Comparison of ENCODE assay signal across 14 cellular contexts in genomic region chr3:72127843-72128242, GRCh38.
DNase-seq lines count a peak whose midpoint lies in the region; ATAC-seq and TF ChIP-seq lines count a peak whose summit lies in the region.
"Had no signal": no experiment of that assay in that cellular context is flagged by ENCODE, and none has a peak within 500 bp of the region (broad histone marks: within the 10 kb centered on the region; RNA-seq: fewer than 3 reads in every experiment).

No MANE protein-coding gene starts in this region.

- H3K4me1 Mint-ChIP-seq in CD14-positive monocyte (peaks cover 32% of the 10 kb centered on the region), Calu3 (ENCODE audit: low read depth, unreplicated experiment) (peaks cover 13% of the 10 kb centered on the region)
- peaks cover 4% of the 10 kb centered on the region for H3K4me1 Mint-ChIP-seq in activated T-cell treated with anti-CD3 and anti-CD28 coated beads, Interleukin-2, amount 50 U/mL, for 24 hours (ENCODE audit: low read depth)
- H3K4me1 Mint-ChIP-seq: natural killer cell had no signal

- H3K4me3 ChIP-seq in fibroblast of the aortic adventitia (ENCODE audit: low read depth, low read length), result no peak overlapping the region
- H3K4me3 ChIP-seq in heart left ventricle, result no peak overlapping the region
- H3K4me3 ChIP-seq: BLaER1, esophagus squamous epithelium, Peyer's patch had no signal

- H3K4me3 Mint-ChIP-seq in CD14-positive monocyte (peak overlapping the region in 1 of 2 donors; percentile 51), Calu3 (ENCODE audit: low read depth, unreplicated experiment) (no peak overlapping the region)
- H3K4me3 Mint-ChIP-seq in activated T-cell treated with anti-CD3 and anti-CD28 coated beads, Interleukin-2, amount 50 U/mL, for 24 hours, result no peak overlapping the region
- H3K4me3 Mint-ChIP-seq: natural killer cell, type B pancreatic cell had no signal

- H3K27ac ChIP-seq in heart left ventricle, result peak overlapping the region in 1 of 12 donors; percentile 29
- H3K27ac ChIP-seq: BLaER1, esophagus squamous epithelium, Peyer's patch had no signal

- no peaks in the 10 kb centered on the region for H3K36me3 Mint-ChIP-seq in CD14-positive monocyte
- H3K36me3 Mint-ChIP-seq in activated T-cell treated with anti-CD3 and anti-CD28 coated beads, Interleukin-2, amount 50 U/mL, for 24 hours (ENCODE audit: low read depth), result no peaks in the 10 kb centered on the region
- H3K36me3 Mint-ChIP-seq in Calu3 (ENCODE audit: insufficient read depth, unreplicated experiment), result peaks cover 5% of the 10 kb centered on the region
- H3K36me3 Mint-ChIP-seq: natural killer cell, type B pancreatic cell had no signal

- H3K27ac Mint-ChIP-seq in CD14-positive monocyte (peak overlapping the region; percentile 37 to 70 (median 44)), Calu3 (ENCODE audit: unreplicated experiment) (no peak overlapping the region)
- no peak overlapping the region for H3K27ac Mint-ChIP-seq in activated T-cell treated with anti-CD3 and anti-CD28 coated beads, Interleukin-2, amount 50 U/mL, for 24 hours
- H3K27ac Mint-ChIP-seq: natural killer cell, type B pancreatic cell had no signal

- TF ChIP-seq CTCF in CD14-positive monocyte (IDR thresholded peaks at IDR 0.05), result no peak
- no peak for TF ChIP-seq CTCF in fibroblast of the aortic adventitia (IDR thresholded peaks at IDR 0.05; ENCODE audit: insufficient read depth, low read length)
- no peak for TF ChIP-seq CTCF in Calu3 (IDR thresholded peaks at IDR 0.05; ENCODE audit: unreplicated experiment)
- no peak for TF ChIP-seq CTCF in heart left ventricle (IDR thresholded peaks at IDR 0.05)

- CTCF ChIA-PET in Calu3 (lab: Charles Lee), result interaction anchor here (0.6 kb wide), 1 partner anchor 298 kb away, joined by 5 read pairs; no protein-coding TSS in a partner anchor

- H3K27me3 Mint-ChIP-seq in CD14-positive monocyte (ENCODE audit: low read depth in 3 of 3) (peaks cover 0 to 1% (median 0%) of the 10 kb centered on the region in 3 donors), Calu3 (ENCODE audit: unreplicated experiment) (peaks cover 54% of the 10 kb centered on the region)
- H3K27me3 Mint-ChIP-seq in activated T-cell treated with anti-CD3 and anti-CD28 coated beads, Interleukin-2, amount 50 U/mL, for 24 hours, result peaks cover 9% of the 10 kb centered on the region

- intact Hi-C loops in CD14-positive monocyte (cut with micrococcal nuclease), result no loop called here
- intact Hi-C loops in Calu3 (cut with micrococcal nuclease; ENCODE audit: unreplicated experiment), result no loop called here
- intact Hi-C loops in heart left ventricle (cut with DNase I), result no loop called here

- H3K27me3 ChIP-seq in heart left ventricle, result no peaks in the 10 kb centered on the region
- H3K27me3 ChIP-seq: BLaER1, esophagus squamous epithelium, Peyer's patch had no signal

- no TSS peak for BruUV-seq in Calu3 (replicated peaks; lab: Mats Ljungman, UMichigan)

- ATAC-seq in HG03342 (IDR thresholded peaks at IDR 0.05; ENCODE audit: unreplicated experiment) (peak; percentile 57), GM21528 (IDR thresholded peaks at IDR 0.05; ENCODE audit: low FRiP score, unreplicated experiment) (no peak), heart left ventricle (no peak)
- ATAC-seq: natural killer cell had no signal

- peaks cover 0 to 26% (median 7%) of the 10 kb centered on the region in 12 donors for H3K4me1 ChIP-seq in heart left ventricle
- H3K4me1 ChIP-seq: BLaER1, Peyer's patch had no signal

- H3K36me3 ChIP-seq in heart left ventricle, result no peaks in the 10 kb centered on the region
- H3K36me3 ChIP-seq: BLaER1, esophagus squamous epithelium, Peyer's patch had no signal

- 93 to 100% (median 97%) methylated on average over 3 of the region's 3 CpGs for WGBS in heart left ventricle, 4 donors

- H3K9me3 Mint-ChIP-seq in CD14-positive monocyte, result peaks cover 0 to 6% (median 3%) of the 10 kb centered on the region in 7 donors
- H3K9me3 Mint-ChIP-seq in activated T-cell treated with anti-CD3 and anti-CD28 coated beads, Interleukin-2, amount 50 U/mL, for 24 hours, result no peaks in the 10 kb centered on the region
- H3K9me3 Mint-ChIP-seq in Calu3 (ENCODE audit: low read depth, unreplicated experiment), result no peaks in the 10 kb centered on the region
- H3K9me3 Mint-ChIP-seq: natural killer cell had no signal

- no peak for TF ChIP-seq POLR2A in heart left ventricle (IDR thresholded peaks at IDR 0.05)

- DNase-seq in CD14-positive monocyte (ENCODE audit: low spot score) (peak; percentile 63), SKM-1 treated with dmso at 0.1 percent for 144 hours (lab: John Stamatoyannopoulos, UW; ENCODE audit: unreplicated experiment) (peak; percentile 29), fibroblast of the aortic adventitia (ENCODE audit: low read depth) (peak; percentile 69), Calu3 (no peak), heart left ventricle (no peak)
- no peak for DNase-seq in activated T-cell treated with anti-CD3 and anti-CD28 coated beads, Interleukin-2, amount 50 U/mL, for 24 hours
- DNase-seq: esophagus squamous epithelium, islet precursor cell, natural killer cell, Peyer's patch had no signal

- peaks cover 0 to 6% (median 0%) of the 10 kb centered on the region in 12 donors for H3K9me3 ChIP-seq in heart left ventricle
- H3K9me3 ChIP-seq: BLaER1, esophagus squamous epithelium, Peyer's patch had no signal

Comparison
In these comparisons a context has a peak if more than half of its experiments do, and no peak if none do; other contexts are left out.
1. DNase-seq: peak in CD14-positive monocyte (single experiment), SKM-1 treated with dmso at 0.1 percent for 144 hours (single experiment) and fibroblast of the aortic adventitia (single experiment); none in activated T-cell treated with anti-CD3 and anti-CD28 coated beads, Interleukin-2, amount 50 U/mL, for 24 hours (single experiment), Calu3 (single experiment) and heart left ventricle (0 of 5).
2. H3K27ac Mint-ChIP-seq: peak in CD14-positive monocyte (7 of 7); none in activated T-cell treated with anti-CD3 and anti-CD28 coated beads, Interleukin-2, amount 50 U/mL, for 24 hours (single experiment) and Calu3 (single experiment).